ENCODE assay signal across 22 cellular contexts in genomic region chr20:10137533-10137932, GRCh38.
DNase-seq lines count a peak whose midpoint lies in the region; ATAC-seq and TF ChIP-seq lines count a peak whose summit lies in the region.
"Had no signal": no experiment of that assay in that cellular context is flagged by ENCODE, and none has a peak within 500 bp of the region (broad histone marks: within the 10 kb centered on the region; RNA-seq: fewer than 3 reads in every experiment).

No MANE protein-coding gene starts in this region.

- ATAC-seq in Right ventricle myocardium superior (ENCODE audit: poor library complexity) = no peak
- ATAC-seq: A549 had no signal

- H3K9me2 ChIP-seq in OCI-LY7 (ENCODE audit: insufficient read depth, low read length) = no peaks in the 10 kb centered on the region

- no peak overlapping the region for H2BK12ac ChIP-seq in trophoblast cell (ENCODE audit: low read length)

- no peak overlapping the region for H2BK120ac ChIP-seq in trophoblast cell (ENCODE audit: insufficient read depth, low read length, poor library complexity)

- H3K4ac ChIP-seq in trophoblast cell (ENCODE audit: low read depth, low read length) = no peak overlapping the region

- no peaks in the 10 kb centered on the region for H3K9me3 ChIP-seq in left ventricle myocardium inferior (replicated peaks)
- H3K9me3 ChIP-seq in trophoblast cell (ENCODE audit: insufficient read depth, low read depth, low read length) = no peaks in the 10 kb centered on the region
- no peaks in the 10 kb centered on the region for H3K9me3 ChIP-seq in OCI-LY7 (ENCODE audit: low read length)
- no peaks in the 10 kb centered on the region for H3K9me3 ChIP-seq in uterus

- H3K4me3 ChIP-seq in left ventricle myocardium inferior (no peak overlapping the region), trophoblast cell (ENCODE audit: low read depth, low read length) (no peak overlapping the region), OCI-LY7 (ENCODE audit: low read depth, low read length, poor library complexity, severe bottlenecking) (no peak overlapping the region), uterus (no peak overlapping the region)
- H3K4me3 ChIP-seq: A549, SK-N-MC had no signal

- no peak overlapping the region for H3K18ac ChIP-seq in trophoblast cell (ENCODE audit: low read length)

- no peak for TF ChIP-seq POLR2A in uterus (IDR thresholded peaks at IDR 0.05)

- no peak overlapping the region for H3K23ac ChIP-seq in trophoblast cell (ENCODE audit: low read length)

- H2AK5ac ChIP-seq in trophoblast cell (ENCODE audit: low read length) = no peak overlapping the region

- no peak overlapping the region for H4K91ac ChIP-seq in trophoblast cell (ENCODE audit: low read depth, low read length)

- peak overlapping the region; percentile 46 for H2BK5ac ChIP-seq in trophoblast cell (ENCODE audit: low read depth, low read length, poor library complexity)

- H3K36me3 ChIP-seq in left ventricle myocardium inferior = no peaks in the 10 kb centered on the region
- no peaks in the 10 kb centered on the region for H3K36me3 ChIP-seq in trophoblast cell (ENCODE audit: control insufficient read depth in 1 of 2, insufficient read depth in 2 of 2, low read length in 2 of 2)
- H3K36me3 ChIP-seq in OCI-LY7 (ENCODE audit: insufficient read depth, low read length) = no peaks in the 10 kb centered on the region
- no peaks in the 10 kb centered on the region for H3K36me3 ChIP-seq in uterus

- DNase-seq in left ventricle myocardium inferior = no peak
- no peak for DNase-seq in Right ventricle myocardium superior
- peak; percentile 28 for DNase-seq in dermis blood vessel endothelial cell
- DNase-seq in islet precursor cell = peak; percentile 58
- no peak for DNase-seq in trophoblast cell
- no peak for DNase-seq in OCI-LY7 (ENCODE audit: low spot score)
- DNase-seq in uterus = no peak
- DNase-seq in putamen (ENCODE audit: low spot score) = no peak
- DNase-seq: CD4-positive, CD25-positive, alpha-beta regulatory T cell; DMS79; H9; HFFc6; KG1; NCI-H1092; NCI-H146; NCI-H2029; NCI-H2171; NCI-H526; SHP77 had no signal

- H3K14ac ChIP-seq in trophoblast cell (ENCODE audit: low read length) = no peak overlapping the region

- no peak overlapping the region for H4K12ac ChIP-seq in trophoblast cell (ENCODE audit: low read depth, low read length)

- H3K79me2 ChIP-seq in trophoblast cell (ENCODE audit: control insufficient read depth, insufficient read depth, low read length, poor library complexity) (peaks cover 2% of the 10 kb centered on the region), OCI-LY7 (ENCODE audit: insufficient read depth, low read depth, low read length) (no peaks in the 10 kb centered on the region)

- CTCF ChIA-PET in OCI-LY7 (lab: Charles Lee; ENCODE audit: unreplicated experiment) = no interaction called here

- peaks cover 9% of the 10 kb centered on the region for H3K79me1 ChIP-seq in trophoblast cell (ENCODE audit: low read length)

- no peak overlapping the region for H2AFZ ChIP-seq in trophoblast cell (ENCODE audit: insufficient read depth, low read length, poor library complexity)
- H2AFZ ChIP-seq in OCI-LY7 (ENCODE audit: low read length) = no peak overlapping the region

- no TSS peak for BruUV-seq in OCI-LY7 (replicated peaks; lab: Mats Ljungman, UMichigan)

- H3K4me2 ChIP-seq in trophoblast cell (ENCODE audit: low read length) = no peak overlapping the region
- H3K4me2 ChIP-seq in OCI-LY7 (ENCODE audit: low read length) = no peak overlapping the region
- H3K4me2 ChIP-seq: A549 had no signal

- H3K4me1 ChIP-seq in left ventricle myocardium inferior (peaks cover 6% of the 10 kb centered on the region), trophoblast cell (ENCODE audit: control insufficient read depth in 1 of 2, insufficient read depth in 2 of 2, low read length in 2 of 2) (peaks cover 3 to 13% of the 10 kb centered on the region in 2 experiments), OCI-LY7 (ENCODE audit: insufficient read depth, low read length, poor library complexity, severe bottlenecking) (no peaks in the 10 kb centered on the region), uterus (no peaks in the 10 kb centered on the region)

- H3K27ac ChIP-seq in left ventricle myocardium inferior (replicated peaks) = peak overlapping the region; percentile 54
- no peak overlapping the region for H3K27ac ChIP-seq in trophoblast cell (ENCODE audit: low read depth, low read length)
- no peak overlapping the region for H3K27ac ChIP-seq in OCI-LY7 (ENCODE audit: low read depth, low read length, poor library complexity, severe bottlenecking)
- H3K27ac ChIP-seq in uterus = no peak overlapping the region
- H3K27ac ChIP-seq: HL-60, SK-N-MC had no signal

- POLR2A ChIA-PET in OCI-LY7 (lab: Charles Lee) = interaction anchor here (0.7 kb wide), 1 partner anchor 25 kb away, joined by 3 read pairs; no protein-coding TSS in a partner anchor

- no peaks in the 10 kb centered on the region for H3K27me3 ChIP-seq in left ventricle myocardium inferior (ENCODE audit: low read depth)
- no peaks in the 10 kb centered on the region for H3K27me3 ChIP-seq in trophoblast cell (ENCODE audit: insufficient read depth, low read length)
- H3K27me3 ChIP-seq in uterus = no peaks in the 10 kb centered on the region

- no CpG with 5 or more reads among the region's 3 CpGs for WGBS in trophoblast cell (ENCODE audit: extremely low coverage, insufficient coverage, insufficient read length)

- H3K9ac ChIP-seq in trophoblast cell (ENCODE audit: low read length) = no peak overlapping the region

- H4K20me1 ChIP-seq in OCI-LY7 (ENCODE audit: insufficient read depth, low read length) = no peaks in the 10 kb centered on the region

- no peak overlapping the region for H4K8ac ChIP-seq in trophoblast cell (ENCODE audit: low read depth, low read length)

- TF ChIP-seq CTCF in left ventricle myocardium inferior (IDR thresholded peaks at IDR 0.05; ENCODE audit: borderline replicate concordance) (no peak), OCI-LY7 (conservative IDR thresholded peaks at IDR 0.05; ENCODE audit: low read length) (no peak), uterus (IDR thresholded peaks at IDR 0.05) (no peak)

- intact Hi-C loops in left ventricle myocardium inferior (cut with micrococcal nuclease) = no loop called here
- intact Hi-C loops in Right ventricle myocardium superior (cut with DNase I) = no loop called here
- intact Hi-C loops in OCI-LY7 (cut with micrococcal nuclease; ENCODE audit: unreplicated experiment) = no loop called here
- intact Hi-C loops in uterus (cut with DNase I; ENCODE audit: low total_unique reads) = no loop called here

Comparison
In these comparisons a context has a peak if more than half of its experiments do, and no peak if none do; other contexts are left out.
1. DNase-seq: peak in dermis blood vessel endothelial cell (single experiment) and islet precursor cell (single experiment); none in left ventricle myocardium inferior (single experiment), Right ventricle myocardium superior (single experiment), trophoblast cell (0 of 2), OCI-LY7 (single experiment), uterus (0 of 2) and putamen (single experiment).